In the genomic region with DNA sequence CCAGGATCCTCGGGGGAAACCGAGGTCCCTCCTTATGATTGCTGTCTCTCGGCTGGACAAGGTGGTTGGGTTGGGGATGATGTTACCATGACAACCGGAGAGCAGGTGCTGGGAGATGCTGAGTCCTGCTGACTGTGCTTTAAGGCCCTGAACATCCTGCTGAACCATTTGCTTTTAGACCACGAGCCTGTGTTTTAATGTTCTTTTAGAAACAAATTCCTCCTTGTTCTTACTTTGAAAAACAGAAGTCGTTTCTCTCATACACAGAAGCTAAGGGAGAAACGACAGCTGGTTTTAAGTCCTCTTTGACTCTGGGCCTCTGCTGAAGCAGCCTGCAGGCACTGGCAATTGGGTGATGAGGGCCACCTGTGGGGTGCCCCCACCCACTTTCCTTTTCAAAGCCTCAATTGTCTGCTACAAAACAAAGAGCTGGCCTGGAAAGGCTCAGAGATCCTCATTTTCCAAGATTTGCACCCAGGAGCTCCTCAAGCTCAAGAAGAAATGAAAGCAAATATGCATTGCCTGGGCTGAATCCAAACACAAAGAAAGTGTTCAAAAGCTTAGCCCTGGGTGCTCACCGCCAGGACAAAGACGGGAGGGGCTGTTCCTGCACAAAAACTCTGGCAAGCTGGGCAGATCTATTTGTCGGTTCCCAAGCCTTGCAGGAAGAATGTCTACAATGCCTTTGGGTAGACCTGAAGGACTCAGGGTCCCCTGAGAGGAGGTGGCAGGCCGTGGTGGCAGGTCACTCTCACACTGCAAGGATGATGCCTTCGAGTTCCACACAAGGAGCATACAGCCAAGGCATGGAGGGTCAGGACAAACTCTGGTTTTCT, we compare ENCODE assay signal across 19 cellular contexts.
A peak's percentile ranks its signal among the peaks of the same experiment; 100 is the strongest.
DNase-seq lines count a peak whose midpoint lies in the region.
"Had no signal": no experiment of that assay in that cellular context is flagged by ENCODE, and none has a peak within 500 bp of the region (broad histone marks: within the 10 kb centered on the region; RNA-seq: fewer than 3 reads in every experiment).

No MANE protein-coding gene starts in this region.

- intact Hi-C loops in head of caudate nucleus (cut with DNase I): no loop called here

- no peaks in the 10 kb centered on the region for H3K9me3 ChIP-seq in effector memory CD4-positive, alpha-beta T cell (ENCODE audit: control insufficient read depth, low read length)
- H3K9me3 ChIP-seq: Caco-2, mucosa of descending colon, ovary, suprapubic skin had no signal

- no peak overlapping the region for H3K4me3 ChIP-seq in effector memory CD4-positive, alpha-beta T cell (ENCODE audit: insufficient read depth, low read depth, low read length, poor library complexity, severe bottlenecking)
- H3K4me3 ChIP-seq: mucosa of descending colon, ovary, PC-9, suprapubic skin had no signal

- H3K36me3 ChIP-seq in effector memory CD4-positive, alpha-beta T cell (ENCODE audit: control insufficient read depth, insufficient read depth, low read length): peaks cover 12% of the 10 kb centered on the region
- H3K36me3 ChIP-seq: ovary had no signal

- no peaks in the 10 kb centered on the region for H3K27me3 ChIP-seq in effector memory CD4-positive, alpha-beta T cell (replicated peaks; ENCODE audit: control insufficient read depth, insufficient read depth, low read length, poor library complexity, severe bottlenecking)
- H3K27me3 ChIP-seq: ovary, suprapubic skin had no signal

- no peak overlapping the region for H3K27ac ChIP-seq in effector memory CD4-positive, alpha-beta T cell (ENCODE audit: insufficient read depth, low read length, poor library complexity, severe bottlenecking)
- H3K27ac ChIP-seq: ovary, PC-9, suprapubic skin, VCaP had no signal

- DNase-seq in Ammon's horn (ENCODE audit: low spot score): peak; percentile 53
- DNase-seq in NCI-H748 treated with DMSO at 0.1 percent for 48 hours (lab: John Stamatoyannopoulos, UW): peak; percentile 6
- DNase-seq in head of caudate nucleus: peak in 32 of 42 donors; percentile 17 to 78 (median 50)
- DNase-seq in putamen (ENCODE audit: low spot score): peak; percentile 56
- no peak for DNase-seq in effector memory CD4-positive, alpha-beta T cell
- DNase-seq in Kasumi-1 (lab: John Stamatoyannopoulos, UW): no peak
- no peak for DNase-seq in activated naive CD4-positive, alpha-beta T cell (lab: John Stamatoyannopoulos, UW)
- no peak for DNase-seq in stimulated activated CD4-positive, alpha-beta T cell treated with anti-CD3 and anti-CD28 coated beads, Interleukin-4, amount 100 ng/mL, for 4 hours
- DNase-seq: activated naive CD4-positive, alpha-beta T cell treated with anti-CD3 and anti-CD28 coated beads, Interleukin-2, amount 50 U/mL, for 16 hours; Caco-2; central memory CD4-positive, alpha-beta T cell; islet precursor cell; NCI-H1092 treated with DMSO at 0.1 percent for 48 hours; NCI-H226; ovary; PC-9 had no signal

- no peaks in the 10 kb centered on the region for H3K4me1 ChIP-seq in effector memory CD4-positive, alpha-beta T cell (ENCODE audit: control insufficient read depth, insufficient read depth, low read length, poor library complexity, severe bottlenecking)
- H3K4me1 ChIP-seq: Caco-2 had no signal

Comparison
In these comparisons a context has a peak if more than half of its experiments do, and no peak if none do; other contexts are left out.
1. DNase-seq: peak in Ammon's horn (single experiment), NCI-H748 treated with DMSO at 0.1 percent for 48 hours (single experiment), head of caudate nucleus (32 of 42) and putamen (single experiment); none in effector memory CD4-positive, alpha-beta T cell (0 of 3), Kasumi-1 (0 of 2), activated naive CD4-positive, alpha-beta T cell (0 of 4) and stimulated activated CD4-positive, alpha-beta T cell treated with anti-CD3 and anti-CD28 coated beads, Interleukin-4, amount 100 ng/mL, for 4 hours (0 of 2).